ENCODE assay signal across 13 cellular contexts in genomic region chr11:124718801-124719200, GRCh38. TPM values are rescaled to one million over a fixed set of nuclear protein-coding genes. Genes with fewer than 3 reads are reported as not detected.
DNase-seq lines count a peak whose midpoint lies in the region; ATAC-seq, FAIRE-seq and TF ChIP-seq lines count a peak whose summit lies in the region.
"Had no signal": no experiment of that assay in that cellular context is flagged by ENCODE, and none has a peak within 500 bp of the region (broad histone marks: within the 10 kb centered on the region; RNA-seq: fewer than 3 reads in every experiment).

No MANE protein-coding gene starts in this region.

- dilution Hi-C loops in keratinocyte (cut with MboI; ENCODE audit: extremely low pct_ligation_motif_present, low sequenced_read_pairs) = no loop called here

- no peaks in the 10 kb centered on the region for H3K9me1 ChIP-seq in keratinocyte (ENCODE audit: control insufficient read depth, extremely low read depth, insufficient read depth, low read length)

- FAIRE-seq in keratinocyte (lab: Jason Lieb, UNC) = no peak

- peaks cover 54% of the 10 kb centered on the region for H3K27me3 ChIP-seq in ACC112 (ENCODE audit: insufficient read depth, low read length)
- H3K27me3 ChIP-seq in NT2/D1 (ENCODE audit: insufficient read depth, insufficient read length) = peaks cover 97% of the 10 kb centered on the region
- H3K27me3 ChIP-seq in keratinocyte (ENCODE audit: control insufficient read depth, extremely low read depth, insufficient read depth, low read length) = peaks cover 44% of the 10 kb centered on the region
- H3K27me3 ChIP-seq: vagina had no signal

- no peak for ATAC-seq in activated CD4-positive, CD25-positive, alpha-beta regulatory T cell treated with anti-CD3 and anti-CD28 coated beads, Interleukin-2, amount 50 U/mL, for 24 hours

- H4K20me1 ChIP-seq in keratinocyte (ENCODE audit: control insufficient read depth, extremely low read depth, insufficient read depth, low read length) = no peaks in the 10 kb centered on the region

- H3K4me1 ChIP-seq in ACC112 (ENCODE audit: control insufficient read depth, insufficient read depth, low read length, unreplicated experiment) (peaks cover 5% of the 10 kb centered on the region), NT2/D1 (ENCODE audit: insufficient read depth, insufficient read length) (peaks cover 4% of the 10 kb centered on the region), keratinocyte (ENCODE audit: control insufficient read depth, extremely low read depth, insufficient read depth, low read length) (peaks cover 32% of the 10 kb centered on the region)
- H3K4me1 ChIP-seq: parathyroid adenoma had no signal

- DNase-seq in NT2/D1 (ENCODE audit: low read depth, low spot score) (no peak), keratinocyte (ENCODE audit: low read depth, low spot score) (no peak), dermis blood vessel endothelial cell (no peak), germinal center (ENCODE audit: low spot score) (no peak)
- DNase-seq: activated CD4-positive, alpha-beta T cell treated with anti-CD3 and anti-CD28 coated beads, Interleukin-2, amount 50 U/mL, for 1 hour; activated effector memory CD4-positive, alpha-beta T cell treated with Interleukin-2 at 50 U/mL for 16 hours; GOT3; stimulated activated CD4-positive, alpha-beta T cell treated with anti-CD3 and anti-CD28 coated beads, Interleukin-1b, Interleukin-23, amount 100 ng/mL, for 48 hours had no signal

- H3K36me3 ChIP-seq in ACC112 (ENCODE audit: insufficient read depth, low read length) = no peaks in the 10 kb centered on the region
- no peaks in the 10 kb centered on the region for H3K36me3 ChIP-seq in NT2/D1 (ENCODE audit: insufficient read depth, insufficient read length, low read length)
- no peaks in the 10 kb centered on the region for H3K36me3 ChIP-seq in keratinocyte (ENCODE audit: control insufficient read depth in 2 of 2, extremely low read depth in 1 of 2, insufficient read depth in 2 of 2, low read length in 2 of 2)
- H3K36me3 ChIP-seq: vagina had no signal

- no peak for TF ChIP-seq CTCF in keratinocyte (optimal IDR thresholded peaks at IDR 0.05 in 1 of 3, IDR thresholded peaks at IDR 0.05 in 1 of 3, conservative IDR thresholded peaks at IDR 0.05 in 1 of 3; ENCODE audit: extremely low read depth in 1 of 3, insufficient read depth in 2 of 3, low read length in 3 of 3)

- H3K79me2 ChIP-seq in ACC112 (ENCODE audit: control insufficient read depth, insufficient read depth, low read length, unreplicated experiment) (no peaks in the 10 kb centered on the region), keratinocyte (ENCODE audit: control insufficient read depth, insufficient read depth, low read length) (no peaks in the 10 kb centered on the region)
- H3K79me2 ChIP-seq: parathyroid adenoma had no signal

- H3K9me3 ChIP-seq in NT2/D1 (ENCODE audit: insufficient read depth, low read length) (no peaks in the 10 kb centered on the region), keratinocyte (ENCODE audit: control insufficient read depth, low read depth, low read length) (no peaks in the 10 kb centered on the region)
- H3K9me3 ChIP-seq: vagina had no signal

- H3K9ac ChIP-seq in NT2/D1 (ENCODE audit: insufficient read length, low read depth) = no peak overlapping the region
- H3K9ac ChIP-seq in keratinocyte (ENCODE audit: control insufficient read depth, extremely low read depth, insufficient read depth, low read length) = no peak overlapping the region
- H3K9ac ChIP-seq: parathyroid adenoma had no signal

- H2AFZ ChIP-seq in ACC112 (ENCODE audit: low read length, unreplicated experiment) = no peak overlapping the region
- H2AFZ ChIP-seq in keratinocyte (ENCODE audit: control insufficient read depth, low read length) = no peak overlapping the region

- peak overlapping the region; percentile 97 for H3K4me2 ChIP-seq in keratinocyte (ENCODE audit: control insufficient read depth, extremely low read depth, insufficient read depth, low read depth, low read length)

- H3K4me3 ChIP-seq in ACC112 (ENCODE audit: low read depth, low read length) = peak overlapping the region; percentile 77
- H3K4me3 ChIP-seq in NT2/D1 (ENCODE audit: insufficient read length, low read depth) = peak overlapping the region; percentile 35
- peak overlapping the region in 1 of 3 experiments; percentile 60 for H3K4me3 ChIP-seq in keratinocyte (ENCODE audit: control insufficient read depth in 2 of 3, extremely low read depth in 1 of 3, insufficient read depth in 2 of 3, low read depth in 1 of 3, low read length in 3 of 3)
- H3K4me3 ChIP-seq: lung had no signal

- H3K27ac ChIP-seq in ACC112 (ENCODE audit: low read depth, low read length) (no peak overlapping the region), keratinocyte (ENCODE audit: control insufficient read depth, insufficient read depth, low read length) (no peak overlapping the region)
- H3K27ac ChIP-seq: parathyroid adenoma, vagina had no signal

RNA-seq across cellular contexts. Expression of gene NRGN, which starts 20.9 kb away (rescaled TPM):
- 0.37 to 3.3 TPM (median 0.97 TPM) in 3 replicates for polyA plus RNA-seq in keratinocyte
- polyA plus RNA-seq in keratinocyte (2011; ENCODE audit: low read depth) = not detected
- 0.50 and 0.88 TPM in 2 replicates for polyA plus RNA-seq in keratinocyte (2011; cell fraction: cytosol; rRNA removed)
- polyA plus RNA-seq in keratinocyte (2011; cell fraction: nucleus; rRNA removed) = 0.22 and 1.0 TPM in 2 replicates
- polyA plus RNA-seq in keratinocyte (2012; ENCODE audit: low replicate concordance) = 4.0 TPM in 1 of 2 replicates, not detected in the other
- polyA minus RNA-seq in keratinocyte = 0.33 to 2.0 TPM (median 0.99 TPM) in 3 replicates
- polyA minus RNA-seq in keratinocyte (2011; cell fraction: cytosol; rRNA and poly(A)+ RNA removed) = not detected
- polyA minus RNA-seq in keratinocyte (2011; cell fraction: nucleus; rRNA and poly(A)+ RNA removed) = not detected in 2 replicates
- 0.51 and 1.3 TPM in 2 replicates for total RNA-seq in dermis blood vessel endothelial cell

RNA-seq across cellular contexts. Expression of gene VSIG2, which starts 33.3 kb away (rescaled TPM):
- 0.08 TPM in 1 of 3 replicates, not detected in the others for polyA plus RNA-seq in keratinocyte
- not detected for polyA plus RNA-seq in keratinocyte (2011; ENCODE audit: low read depth)
- not detected in 2 replicates for polyA plus RNA-seq in keratinocyte (2011; cell fraction: cytosol; rRNA removed)
- polyA plus RNA-seq in keratinocyte (2011; cell fraction: nucleus; rRNA removed) = not detected in 2 replicates
- not detected in 2 replicates for polyA plus RNA-seq in keratinocyte (2012; ENCODE audit: low replicate concordance)
- polyA minus RNA-seq in keratinocyte = not detected in 3 replicates
- not detected for polyA minus RNA-seq in keratinocyte (2011; cell fraction: cytosol; rRNA and poly(A)+ RNA removed)
- not detected in 2 replicates for polyA minus RNA-seq in keratinocyte (2011; cell fraction: nucleus; rRNA and poly(A)+ RNA removed)
- total RNA-seq in dermis blood vessel endothelial cell = 0.23 and 0.51 TPM in 2 replicates

RNA-seq across cellular contexts. Expression of gene ESAM, which starts 43.3 kb away (rescaled TPM):
- polyA plus RNA-seq in keratinocyte = 0.04 TPM in 2 of 3 replicates, not detected in the other
- not detected for polyA plus RNA-seq in keratinocyte (2011; ENCODE audit: low read depth)
- polyA plus RNA-seq in keratinocyte (2011; cell fraction: cytosol; rRNA removed) = not detected in 2 replicates
- 0.25 and 0.41 TPM in 2 replicates for polyA plus RNA-seq in keratinocyte (2011; cell fraction: nucleus; rRNA removed)
- not detected in 2 replicates for polyA plus RNA-seq in keratinocyte (2012; ENCODE audit: low replicate concordance)
- not detected in 3 replicates for polyA minus RNA-seq in keratinocyte
- polyA minus RNA-seq in keratinocyte (2011; cell fraction: cytosol; rRNA and poly(A)+ RNA removed) = not detected
- polyA minus RNA-seq in keratinocyte (2011; cell fraction: nucleus; rRNA and poly(A)+ RNA removed) = 0.31 TPM in 1 of 2 replicates, not detected in the other
- total RNA-seq in dermis blood vessel endothelial cell = 84.4 and 95.4 TPM in 2 replicates

RNA-seq across cellular contexts. Expression of gene SPA17, which starts 45.1 kb away (rescaled TPM):
- 10.0 to 19.5 TPM (median 16.8 TPM) in 3 replicates for polyA plus RNA-seq in keratinocyte
- polyA plus RNA-seq in keratinocyte (2011; ENCODE audit: low read depth) = 6.7 TPM
- 10.2 and 15.6 TPM in 2 replicates for polyA plus RNA-seq in keratinocyte (2011; cell fraction: cytosol; rRNA removed)
- polyA plus RNA-seq in keratinocyte (2011; cell fraction: nucleus; rRNA removed) = 4.3 and 6.4 TPM in 2 replicates
- polyA plus RNA-seq in keratinocyte (2012; ENCODE audit: low replicate concordance) = 5.2 and 15.8 TPM in 2 replicates
- polyA minus RNA-seq in keratinocyte = 4.4 to 5.2 TPM (median 4.7 TPM) in 3 replicates
- polyA minus RNA-seq in keratinocyte (2011; cell fraction: cytosol; rRNA and poly(A)+ RNA removed) = 10.6 TPM
- polyA minus RNA-seq in keratinocyte (2011; cell fraction: nucleus; rRNA and poly(A)+ RNA removed) = 1.7 and 8.4 TPM in 2 replicates
- 5.8 and 6.9 TPM in 2 replicates for total RNA-seq in dermis blood vessel endothelial cell

RNA-seq across cellular contexts. Expression of gene SIAE, which starts 45.3 kb away (rescaled TPM):
- polyA plus RNA-seq in keratinocyte = 16.2 to 44.7 TPM (median 26.6 TPM) in 3 replicates
- 16.2 TPM for polyA plus RNA-seq in keratinocyte (2011; ENCODE audit: low read depth)
- 11.7 and 16.2 TPM in 2 replicates for polyA plus RNA-seq in keratinocyte (2011; cell fraction: cytosol; rRNA removed)
- 60.9 and 62.6 TPM in 2 replicates for polyA plus RNA-seq in keratinocyte (2011; cell fraction: nucleus; rRNA removed)
- 9.3 and 14.4 TPM in 2 replicates for polyA plus RNA-seq in keratinocyte (2012; ENCODE audit: low replicate concordance)
- 9.7 to 30.1 TPM (median 21.6 TPM) in 3 replicates for polyA minus RNA-seq in keratinocyte
- 7.1 TPM for polyA minus RNA-seq in keratinocyte (2011; cell fraction: cytosol; rRNA and poly(A)+ RNA removed)
- 20.3 and 50.3 TPM in 2 replicates for polyA minus RNA-seq in keratinocyte (2011; cell fraction: nucleus; rRNA and poly(A)+ RNA removed)
- total RNA-seq in dermis blood vessel endothelial cell = 20.8 and 22.0 TPM in 2 replicates
